ENCODE assay signal across 7 cellular contexts in the genomic region with DNA sequence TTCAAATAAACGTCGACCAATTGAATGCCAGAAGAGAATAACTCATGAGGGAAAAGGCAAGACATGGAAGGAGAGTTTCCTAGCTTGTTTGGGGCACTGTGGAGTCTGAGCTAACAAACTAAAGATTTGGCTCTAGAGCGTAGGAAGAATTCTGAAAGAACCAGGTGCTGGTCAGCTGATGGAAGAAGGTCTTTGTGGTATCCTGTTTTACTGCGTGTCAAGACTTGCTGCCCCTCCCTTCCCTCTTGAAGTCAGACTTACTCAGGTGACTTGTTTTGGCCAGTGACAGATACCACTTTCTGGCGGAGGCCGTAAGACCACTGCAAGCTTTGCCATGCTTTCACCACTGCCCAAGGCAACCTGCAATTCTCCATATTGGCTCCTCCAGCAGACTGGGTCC. TPM values are rescaled to one million over a fixed set of nuclear protein-coding genes. Genes with fewer than 3 reads are reported as not detected.
A peak's percentile ranks its signal among the peaks of the same experiment; 100 is the strongest.
DNase-seq lines count a peak whose midpoint lies in the region; ATAC-seq and TF ChIP-seq lines count a peak whose summit lies in the region.

No MANE protein-coding gene starts in this region.

- H3K9me3 ChIP-seq in T-helper 17 cell (ENCODE audit: control insufficient read depth, low read length, poor library complexity, severe bottlenecking), result no peaks in the 10 kb centered on the region
- no peaks in the 10 kb centered on the region for H3K9me3 ChIP-seq in smooth muscle cell (replicated peaks; ENCODE audit: low read depth)

- peak overlapping the region; percentile 87 for H3K27ac ChIP-seq in HL-60 (replicated peaks)
- peak overlapping the region; percentile 71 for H3K27ac ChIP-seq in epithelial cell of prostate
- H3K27ac ChIP-seq in smooth muscle cell (ENCODE audit: low read depth), result peak overlapping the region; percentile 25

- H3K4me1 ChIP-seq in smooth muscle cell (ENCODE audit: low read depth), result no peaks in the 10 kb centered on the region

- H3K27me3 ChIP-seq in HL-60 (ENCODE audit: insufficient read depth, poor library complexity, severe bottlenecking) (no peaks in the 10 kb centered on the region), smooth muscle cell (ENCODE audit: low read depth) (no peaks in the 10 kb centered on the region)

- peaks cover 49% of the 10 kb centered on the region for H3K4me1 Mint-ChIP-seq in T-helper 17 cell

- H3K27ac Mint-ChIP-seq in T-helper 17 cell, result peak overlapping the region; percentile 99

- peaks cover 16% of the 10 kb centered on the region for H3K36me3 Mint-ChIP-seq in T-helper 17 cell (ENCODE audit: low read depth)

- no peaks in the 10 kb centered on the region for H4K20me1 ChIP-seq in smooth muscle cell (ENCODE audit: low read depth)

- H3K9ac ChIP-seq in smooth muscle cell (ENCODE audit: low read depth), result no peak overlapping the region

- 87% methylated on average over 6 of the region's 6 CpGs for WGBS in smooth muscle cell (ENCODE audit: low lambda C conversion rate)

- ATAC-seq in T-helper 17 cell (no peak), HG03457 (IDR thresholded peaks at IDR 0.05; ENCODE audit: unreplicated experiment) (no peak), HG03095 (IDR thresholded peaks at IDR 0.05; ENCODE audit: unreplicated experiment) (no peak)

- no peaks in the 10 kb centered on the region for H3K79me2 ChIP-seq in smooth muscle cell (ENCODE audit: low read depth)

- H3K27me3 Mint-ChIP-seq in T-helper 17 cell, result no peaks in the 10 kb centered on the region

- H2AFZ ChIP-seq in smooth muscle cell (ENCODE audit: low read depth), result no peak overlapping the region

- DNase-seq in HL-60 (ENCODE audit: low read depth in 1 of 2, low spot score in 1 of 2) (no peak), T-helper 17 cell (no peak), epithelial cell of prostate (ENCODE audit: low read depth, low spot score) (peak; percentile 65), smooth muscle cell (lab: John Stamatoyannopoulos, UW; ENCODE audit: unreplicated experiment) (no peak), NCI-H524 treated with DMSO at 0.1 percent for 48 hours (lab: John Stamatoyannopoulos, UW) (no peak)

- no peak overlapping the region for H3K4me3 ChIP-seq in HL-60 (replicated peaks; ENCODE audit: insufficient read depth, low read length)
- no peak overlapping the region for H3K4me3 ChIP-seq in smooth muscle cell

- H3K4me3 Mint-ChIP-seq in T-helper 17 cell, result no peak overlapping the region

- H3F3A ChIP-seq in smooth muscle cell (ENCODE audit: low read depth), result peaks cover 20% of the 10 kb centered on the region

- H3K36me3 ChIP-seq in smooth muscle cell (ENCODE audit: low read depth), result peaks cover 12% of the 10 kb centered on the region

- no peak overlapping the region for H3K4me2 ChIP-seq in smooth muscle cell

- TF ChIP-seq CTCF in HL-60 (IDR thresholded peaks at IDR 0.05; ENCODE audit: insufficient read depth, low read length) (no peak), smooth muscle cell (IDR thresholded peaks at IDR 0.05; ENCODE audit: borderline replicate concordance, insufficient read depth, poor library complexity, severe bottlenecking) (no peak)

RNA-seq across cellular contexts. Expression of gene HCLS1, which starts 0.7 kb away (rescaled TPM):
- total RNA-seq in T-helper 17 cell, result 100 to 1,000 TPM; 277 to 292 TPM
- total RNA-seq in smooth muscle cell, result 1.3 and 3.5 TPM in 2 replicates
- polyA plus RNA-seq in smooth muscle cell, result 1.1 and 2.7 TPM in 2 replicates

Comparison
In these comparisons a context has a peak if more than half of its experiments do, and no peak if none do; other contexts are left out.
1. H3K27ac ChIP-seq: peak in every context shown above with its lines; median percentile 87 in HL-60; 71 in epithelial cell of prostate; 25 in smooth muscle cell.
2. RNA of gene HCLS1, which starts 0.7 kb away (total RNA-seq): 277 to 292 TPM in T-helper 17 cell; 1.3 to 3.5 TPM in smooth muscle cell; every median in the first group is over 10 times any median in the second.